Comparison of ENCODE assay signal across 10 cellular contexts in the genomic region with DNA sequence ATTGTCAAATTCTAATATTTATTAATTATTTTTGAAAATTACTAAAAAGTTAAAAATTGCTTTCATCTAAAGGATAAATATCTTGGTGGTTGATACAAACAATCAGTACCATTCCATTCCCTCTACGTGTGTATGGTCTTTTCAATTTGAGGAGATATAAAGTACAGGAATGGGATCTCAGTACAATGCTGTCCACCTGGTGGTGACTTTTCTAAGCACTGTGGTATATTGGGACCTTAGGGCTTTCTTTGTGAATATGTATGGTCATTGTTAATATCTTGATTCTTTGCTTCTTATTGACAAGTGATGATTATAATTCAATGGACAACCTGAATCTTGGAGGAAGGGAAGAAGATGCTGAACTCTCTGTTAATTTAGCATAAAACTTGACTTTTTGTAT.
DNase-seq lines count a peak whose midpoint lies in the region; ATAC-seq, FAIRE-seq and TF ChIP-seq lines count a peak whose summit lies in the region.
"Had no signal": no experiment of that assay in that cellular context is flagged by ENCODE, and none has a peak within 500 bp of the region (broad histone marks: within the 10 kb centered on the region; RNA-seq: fewer than 3 reads in every experiment).

No MANE protein-coding gene starts in this region.

- H3K36me3 ChIP-seq in small intestine (ENCODE audit: control insufficient read depth in 2 of 2, insufficient read depth in 2 of 2, low read length in 2 of 2): peaks cover 2 to 3% of the 10 kb centered on the region in 2 donors

- no peaks in the 10 kb centered on the region for H3K27me3 ChIP-seq in small intestine (ENCODE audit: control insufficient read depth in 2 of 2, insufficient read depth in 2 of 2, low read length in 2 of 2)

- TF ChIP-seq CTCF in fibroblast of mammary gland (conservative IDR thresholded peaks at IDR 0.05; ENCODE audit: control insufficient read depth, insufficient read depth, low read depth, low read length): peak; percentile 37

- H3K4me3 ChIP-seq in fibroblast of mammary gland (ENCODE audit: control insufficient read depth, low read depth, low read length) (no peak overlapping the region), small intestine (ENCODE audit: low read depth in 1 of 2, low read length in 2 of 2) (no peak overlapping the region)

- H3K4me1 ChIP-seq in small intestine (ENCODE audit: control insufficient read depth in 2 of 2, insufficient read depth in 1 of 2, low read depth in 1 of 2, low read length in 1 of 2): no peaks in the 10 kb centered on the region

- no peaks in the 10 kb centered on the region for H3K9me3 ChIP-seq in small intestine (ENCODE audit: control insufficient read depth, low read depth)

- H3K27ac ChIP-seq in small intestine (ENCODE audit: low read depth in 1 of 2, low read length in 1 of 2): no peak overlapping the region
- H3K27ac ChIP-seq: epithelial cell of prostate had no signal

- DNase-seq in NCI-H82 (lab: John Stamatoyannopoulos, UW): peak; percentile 40
- no peak for DNase-seq in NCI-H82 treated with DMSO at 0.1 percent for 48 hours (lab: John Stamatoyannopoulos, UW; ENCODE audit: unreplicated experiment)
- DNase-seq in RPMI7951 (ENCODE audit: low read depth): peak; percentile 8
- DNase-seq in fibroblast of mammary gland (ENCODE audit: low read depth): peak; percentile 23
- DNase-seq in small intestine: peak; percentile 22
- DNase-seq in germinal center (ENCODE audit: low spot score): no peak

- FAIRE-seq in small intestine (lab: Jason Lieb, UNC): no peak

- no peak for ATAC-seq in HG03159 (IDR thresholded peaks at IDR 0.05; ENCODE audit: unreplicated experiment)
- ATAC-seq in GM21381 (IDR thresholded peaks at IDR 0.05; ENCODE audit: unreplicated experiment): no peak
- ATAC-seq: WTC11 had no signal

- WGBS in small intestine, 3 donors: 70 to 82% (median 77%) methylated on average over 1 of the region's 1 CpG

Comparison
In these comparisons a context has a peak if more than half of its experiments do, and no peak if none do; other contexts are left out.
1. DNase-seq: peak in NCI-H82 (single experiment), RPMI7951 (single experiment), fibroblast of mammary gland (single experiment) and small intestine (single experiment); none in NCI-H82 treated with DMSO at 0.1 percent for 48 hours (single experiment) and germinal center (single experiment).